ENCODE assay signal across 35 cellular contexts in the genomic region with DNA sequence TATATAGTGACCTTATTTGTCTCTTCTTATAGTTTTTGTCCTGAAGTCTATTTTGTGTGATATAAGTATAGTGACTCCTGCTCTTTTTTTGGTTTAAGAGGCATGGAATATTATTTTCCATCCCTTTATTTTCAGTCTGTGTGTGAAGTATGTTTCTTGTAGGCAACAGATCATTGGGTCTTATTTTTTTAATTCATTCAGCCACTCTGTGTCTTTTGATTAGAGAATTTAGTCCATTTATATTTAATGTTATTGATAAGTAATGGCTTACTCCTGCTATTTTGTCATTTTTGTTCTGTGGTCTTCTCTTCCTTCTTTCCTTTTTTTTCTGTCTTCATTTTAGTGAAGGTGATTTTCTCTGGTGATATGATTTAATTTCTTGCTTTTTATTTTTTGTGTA. TPM values are rescaled to one million over a fixed set of nuclear protein-coding genes. Genes with fewer than 3 reads are reported as not detected.
DNase-seq lines count a peak whose midpoint lies in the region; ATAC-seq, FAIRE-seq and TF ChIP-seq lines count a peak whose summit lies in the region.
"Had no signal": no experiment of that assay in that cellular context is flagged by ENCODE, and none has a peak within 500 bp of the region (broad histone marks: within the 10 kb centered on the region; RNA-seq: fewer than 3 reads in every experiment).

No MANE protein-coding gene starts in this region.

- SMC1A ChIA-PET in GM12878 (lab: Charles Lee; ENCODE audit: uncharacterized antibody, unreplicated experiment) = interaction anchor here (1.4 to 8.2 kb wide), 3 partner anchors 9 to 61 kb away, joined by 3 to 150 read pairs (median 8); no protein-coding TSS in a partner anchor

- intact Hi-C loops in HCT116 (cut with micrococcal nuclease) = no loop called here
- intact Hi-C loops in GM12878 (cut with micrococcal nuclease; ENCODE audit: unreplicated experiment) = no loop called here
- intact Hi-C loops in K562 (cut with micrococcal nuclease) = no loop called here
- intact Hi-C loops in A673 (cut with micrococcal nuclease; ENCODE audit: unreplicated experiment) = no loop called here

- CTCF ChIA-PET in HCT116 (lab: Charles Lee) = no interaction called here
- CTCF ChIA-PET in HEK293 (lab: Yijun Ruan, JAX) = interaction anchor here (0.6 kb wide), 1 partner anchor 180 kb away, joined by 3 read pairs; no protein-coding TSS in a partner anchor
- CTCF ChIA-PET in GM12878 (lab: Yijun Ruan, JAX) = interaction anchor here (0.6 to 19.2 kb wide), 3 partner anchors 14 to 361 kb away, joined by 3 to 326 read pairs (median 114); no protein-coding TSS in a partner anchor
- CTCF ChIA-PET in K562 (lab: Yijun Ruan, JAX; ENCODE audit: low intra/inter-chr PET ratio) = no interaction called here
- CTCF ChIA-PET in A673 (lab: Charles Lee) = no interaction called here

- H3K27ac ChIP-seq in HCT116 (ENCODE audit: low read depth, low read length) (no peak overlapping the region), HEK293 (ENCODE audit: extremely low read depth, low read depth, low read length) (no peak overlapping the region), GM12878 (ENCODE audit: control insufficient read depth, insufficient read depth) (no peak overlapping the region), K562 (ENCODE audit: extremely low read depth, low read depth, low read length) (no peak overlapping the region), A673 (ENCODE audit: low read depth, low read length, poor library complexity, severe bottlenecking) (no peak overlapping the region)
- H3K27ac ChIP-seq: 22Rv1; A549; BLaER1; BLaER1 treated with 17β-estradiol and CSF1 and Interleukin-3, amounts not matched to agents 10 nM and 100 nM; C4-2B had no signal

- H3K27me3 ChIP-seq in HCT116 (ENCODE audit: insufficient read depth, low read length) = no peaks in the 10 kb centered on the region
- no peaks in the 10 kb centered on the region for H3K27me3 ChIP-seq in GM12878 (replicated peaks in 1 of 2; ENCODE audit: control insufficient read depth in 2 of 2, insufficient read depth in 2 of 2, low read length in 1 of 2)
- H3K27me3 ChIP-seq in K562 (ENCODE audit: control insufficient read depth in 2 of 2, insufficient read depth in 2 of 2, low read length in 2 of 2) = no peaks in the 10 kb centered on the region; a peak in 1 of 5 replicates
- H3K27me3 ChIP-seq in A673 (replicated peaks; ENCODE audit: insufficient read depth, low read depth, low read length, poor library complexity) = no peaks in the 10 kb centered on the region
- H3K27me3 ChIP-seq: BLaER1; BLaER1 treated with 17β-estradiol and CSF1 and Interleukin-3, amounts not matched to agents 10 nM and 100 nM had no signal

- no peaks in the 10 kb centered on the region for H3K36me3 ChIP-seq in HCT116 (ENCODE audit: control insufficient read depth in 1 of 2, insufficient read depth in 2 of 2, low read length in 2 of 2)
- no peaks in the 10 kb centered on the region for H3K36me3 ChIP-seq in HEK293 (ENCODE audit: control insufficient read depth in 2 of 2, insufficient read depth in 1 of 2, low read length in 2 of 2)
- H3K36me3 ChIP-seq in GM12878 (ENCODE audit: control insufficient read depth in 2 of 2, insufficient read depth in 2 of 2, low read length in 1 of 2) = no peaks in the 10 kb centered on the region
- no peaks in the 10 kb centered on the region for H3K36me3 ChIP-seq in K562 (ENCODE audit: control insufficient read depth, insufficient read depth, low read length)
- H3K36me3 ChIP-seq in A673 (ENCODE audit: insufficient read depth, low read length, poor library complexity, severe bottlenecking) = no peaks in the 10 kb centered on the region
- H3K36me3 ChIP-seq: BE2C, BLaER1 had no signal

- in situ Hi-C loops in GM12878 (cut with MboI) = no loop called here
- in situ Hi-C loops in K562 (cut with MboI) = loop anchor here (10.0 kb wide), 1 partner anchor 258 kb away; no protein-coding TSS in a partner anchor

- TF ChIP-seq EP300 in GM12878 (IDR thresholded peaks at IDR 0.05; ENCODE audit: borderline replicate concordance in 1 of 2, control insufficient read depth in 1 of 2, low read depth in 2 of 2, low read length in 2 of 2) (no peak), K562 (IDR thresholded peaks at IDR 0.05; ENCODE audit: low read length) (no peak)

- H3K9me1 ChIP-seq in K562 (ENCODE audit: control insufficient read depth, insufficient read depth, low read length) = no peaks in the 10 kb centered on the region

- H3K9me3 ChIP-seq in HCT116 (ENCODE audit: control insufficient read depth in 1 of 2, insufficient read depth in 1 of 2, low read depth in 1 of 2, low read length in 2 of 2) = peaks cover 4 to 13% of the 10 kb centered on the region in 2 experiments; a peak in 2 of 4 replicates
- no peaks in the 10 kb centered on the region for H3K9me3 ChIP-seq in HEK293 (ENCODE audit: control insufficient read depth, insufficient read depth, low read depth, low read length)
- H3K9me3 ChIP-seq in GM12878 (replicated peaks; ENCODE audit: control insufficient read depth, insufficient read depth, low read length) = no peaks in the 10 kb centered on the region; the same call in 1 of the 3 replicates
- H3K9me3 ChIP-seq in K562 (replicated peaks; ENCODE audit: control insufficient read depth, insufficient read depth, low read depth, low read length) = no peaks in the 10 kb centered on the region
- peaks cover 15% of the 10 kb centered on the region for H3K9me3 ChIP-seq in A673 (ENCODE audit: low read depth, low read length, poor library complexity, severe bottlenecking)
- H3K9me3 ChIP-seq: BE2C had no signal

- H3K4me3 ChIP-seq in HCT116 (replicated peaks in 1 of 2; ENCODE audit: low read depth in 1 of 2, low read length in 2 of 2) (no peak overlapping the region), HEK293 (ENCODE audit: low read depth, low read length) (no peak overlapping the region), GM12878 (no peak overlapping the region), K562 (no peak overlapping the region), A673 (ENCODE audit: low read depth, low read length, poor library complexity, severe bottlenecking) (no peak overlapping the region)
- H3K4me3 ChIP-seq: A549; BLaER1; BLaER1 treated with 17β-estradiol and CSF1 and Interleukin-3, amounts not matched to agents 10 nM and 100 nM had no signal

- no peak for TF ChIP-seq POLR2A in HCT116 (IDR thresholded peaks at IDR 0.05; ENCODE audit: borderline replicate concordance, extremely low read depth, insufficient read depth, insufficient read length)
- TF ChIP-seq POLR2A in GM12878 (IDR thresholded peaks at IDR 0.05; ENCODE audit: low read depth, low read length) = no peak
- TF ChIP-seq POLR2A in K562 (conservative IDR thresholded peaks at IDR 0.05) = no peak

- FAIRE-seq in GM12878 (lab: Jason Lieb, UNC) (no peak), K562 (lab: Jason Lieb, UNC) (no peak)
- FAIRE-seq: A204.1, A549, D721Med had no signal

- H3K9me2 ChIP-seq in HCT116 (ENCODE audit: insufficient read depth) = no peaks in the 10 kb centered on the region

- H2AFZ ChIP-seq in HCT116 (ENCODE audit: low read depth, low read length, poor library complexity, severe bottlenecking) (no peak overlapping the region), GM12878 (ENCODE audit: control insufficient read depth, low read depth, low read length) (no peak overlapping the region), K562 (ENCODE audit: low read depth, low read length) (no peak overlapping the region)

- TF ChIP-seq CTCF in HCT116 (IDR thresholded peaks at IDR 0.05 in 2 of 3, conservative IDR thresholded peaks at IDR 0.05 in 1 of 3; ENCODE audit: borderline replicate concordance in 1 of 3, insufficient read depth in 1 of 3, low read depth in 2 of 3, low read length in 2 of 3) (no peak), HEK293 (tag by site-specific recombination; IDR thresholded peaks at IDR 0.05) (no peak), GM12878 (IDR thresholded peaks at IDR 0.05 in 2 of 3, conservative IDR thresholded peaks at IDR 0.05 in 1 of 3; ENCODE audit: control insufficient read depth in 2 of 3, extremely low read depth in 1 of 3, insufficient read depth in 1 of 3, low read depth in 3 of 3, low read length in 3 of 3) (no peak), K562 (IDR thresholded peaks at IDR 0.05 in 2 of 3, conservative IDR thresholded peaks at IDR 0.05 in 1 of 3; ENCODE audit: insufficient read depth in 2 of 3, low read depth in 1 of 3, low read length in 3 of 3) (no peak), A673 (conservative IDR thresholded peaks at IDR 0.05; ENCODE audit: low read depth, low read length) (no peak)

- TF ChIP-seq RAD21 in HCT116 (IDR thresholded peaks at IDR 0.05; ENCODE audit: low read depth) (no peak), GM12878 (IDR thresholded peaks at IDR 0.05; ENCODE audit: insufficient read depth, low read depth, low read length) (no peak), K562 (CRISPR knock-in tag; conservative IDR thresholded peaks at IDR 0.05 in 1 of 2, IDR thresholded peaks at IDR 0.05 in 1 of 2) (no peak)

- RAD21 ChIA-PET in HCT116 (lab: Charles Lee; ENCODE audit: low non-redundant PET in 1 of 2, low total read pairs in 2 of 2, uncharacterized antibody in 2 of 2, unreplicated experiment in 2 of 2) = no interaction called here
- RAD21 ChIA-PET in GM12878 (lab: Charles Lee; ENCODE audit: unreplicated experiment) = interaction anchor here (0.6 kb wide), 1 partner anchor 20 kb away, joined by 5 read pairs; no protein-coding TSS in a partner anchor

- H3K4me1 ChIP-seq in HCT116 (ENCODE audit: control insufficient read depth in 1 of 2, insufficient read depth in 2 of 2, low read length in 2 of 2) (no peaks in the 10 kb centered on the region), HEK293 (ENCODE audit: control insufficient read depth, insufficient read depth, low read length) (no peaks in the 10 kb centered on the region), GM12878 (ENCODE audit: control insufficient read depth, insufficient read depth, low read length) (peaks cover 26% of the 10 kb centered on the region), K562 (replicated peaks in 1 of 2; ENCODE audit: control insufficient read depth in 2 of 2, insufficient read depth in 2 of 2, low read length in 2 of 2) (no peaks in the 10 kb centered on the region), A673 (ENCODE audit: insufficient read depth, low read length, poor library complexity, severe bottlenecking) (no peaks in the 10 kb centered on the region)
- H3K4me1 ChIP-seq: A549, BE2C, Caco-2 had no signal

- H3K4me2 ChIP-seq in HCT116 (ENCODE audit: low read length) (no peak overlapping the region), GM12878 (ENCODE audit: control insufficient read depth, insufficient read depth) (no peak overlapping the region), K562 (ENCODE audit: insufficient read depth, low read length) (no peak overlapping the region)
- H3K4me2 ChIP-seq: A549; BLaER1; BLaER1 treated with 17β-estradiol and CSF1 and Interleukin-3, amounts not matched to agents 10 nM and 100 nM had no signal

- no peak overlapping the region for H3K9ac ChIP-seq in HCT116 (ENCODE audit: low read length)
- H3K9ac ChIP-seq in GM12878 (ENCODE audit: control insufficient read depth, insufficient read depth, low read length) = no peak overlapping the region
- H3K9ac ChIP-seq in K562 (ENCODE audit: insufficient read depth in 1 of 2, low read depth in 2 of 2, low read length in 2 of 2) = no peak overlapping the region
- H3K9ac ChIP-seq: BLaER1; BLaER1 treated with 17β-estradiol and CSF1 and Interleukin-3, amounts not matched to agents 10 nM and 100 nM had no signal

- POLR2A ChIA-PET in HCT116 (lab: Charles Lee) = no interaction called here
- POLR2A ChIA-PET in HEK293 (lab: Yijun Ruan, JAX) = no interaction called here
- POLR2A ChIA-PET in GM12878 (lab: Charles Lee) = no interaction called here
- POLR2A ChIA-PET in K562 (lab: Yijun Ruan, JAX) = no interaction called here
- POLR2A ChIA-PET in A673 (lab: Charles Lee; ENCODE audit: low non-redundant PET) = no interaction called here

- no peak for DNase-seq in HCT116 (ENCODE audit: low read depth, low spot score)
- no peak for DNase-seq in GM12878 (ENCODE audit: low read depth, low spot score)
- no peak for DNase-seq in K562 (ENCODE audit: extremely low read depth in 1 of 4, low spot score in 3 of 4)
- no peak for DNase-seq in anterior cingulate cortex (lab: John Stamatoyannopoulos, UW)
- no peak for DNase-seq in A673 (ENCODE audit: low spot score)
- DNase-seq in activated CD8-positive, alpha-beta memory T cell treated with anti-CD3 and anti-CD28 coated beads, Interleukin-2, amount 50 U/mL, for 4 hours = no peak
- no peak for DNase-seq in occipital lobe (lab: John Stamatoyannopoulos, UW)
- DNase-seq: 8988T; ACHN; AML-193; BE2C; C1 segment of cervical spinal cord; Caco-2; Calu3; CD4-positive, alpha-beta memory T cell; CD4-positive, alpha-beta T cell; CD4-positive, CD25-positive, alpha-beta regulatory T cell; CD8-positive, alpha-beta memory T cell; CD8-positive, alpha-beta T cell; COR-L47; DMS 273 treated with DMSO at 0.1 percent for 48 hours; DMS153; DMS53; DMS79; DMS79 treated with DMSO at 0.1 percent for 48 hours; DND-41; EL had no signal

- no peaks in the 10 kb centered on the region for H4K20me1 ChIP-seq in HCT116 (ENCODE audit: insufficient read depth)
- no peaks in the 10 kb centered on the region for H4K20me1 ChIP-seq in GM12878 (ENCODE audit: control insufficient read depth, insufficient read depth)
- H4K20me1 ChIP-seq in K562 (replicated peaks; ENCODE audit: control insufficient read depth, insufficient read depth, low read length) = no peaks in the 10 kb centered on the region
- H4K20me1 ChIP-seq: BLaER1; BLaER1 treated with 17β-estradiol and CSF1 and Interleukin-3, amounts not matched to agents 10 nM and 100 nM had no signal

- BruUV-seq in HCT116 (replicated peaks; lab: Mats Ljungman, UMichigan) = no TSS peak
- no TSS peak for BruUV-seq in GM12878 (replicated peaks; lab: Mats Ljungman, UMichigan)
- BruUV-seq in K562 (replicated peaks; lab: Mats Ljungman, UMichigan) = no TSS peak
- BruUV-seq in A673 (replicated peaks; lab: Mats Ljungman, UMichigan) = no TSS peak

- ATAC-seq in HCT116 (no peak), GM12878 (no peak), K562 (no peak)
- ATAC-seq: A549; CD8-positive, alpha-beta T cell had no signal

- H3K79me2 ChIP-seq in HCT116 (ENCODE audit: insufficient read depth, low read length) = no peaks in the 10 kb centered on the region
- peaks cover 1% of the 10 kb centered on the region for H3K79me2 ChIP-seq in GM12878 (ENCODE audit: control insufficient read depth, insufficient read depth, low read length)
- no peaks in the 10 kb centered on the region for H3K79me2 ChIP-seq in K562 (ENCODE audit: control insufficient read depth, insufficient read depth, low read length)

RNA-seq across cellular contexts. Expression of a gene that starts 51.4 kb away (rescaled TPM):
- total RNA-seq in HCT116 (2021; ENCODE audit: unreplicated experiment) (190 TPM), GM12878 (2014; rRNA removed) (21.5 and 24.0 TPM in 2 replicates), GM12878 (2014; rRNA removed; fragmentation: Illumina TruSeq; extraction: Trizol) (47.1 and 51.6 TPM in 2 replicates), GM12878 (2021) (91.7 and 97.4 TPM in 2 replicates), K562 (2014; rRNA removed) (26.0 and 26.7 TPM in 2 replicates), K562 (2014; rRNA removed; fragmentation: Illumina TruSeq; extraction: Trizol) (44.6 and 46.7 TPM in 2 replicates), K562 (2015; rRNA removed; fragmentation: Illumina TruSeq; extraction: Trizol) (38.6 and 39.6 TPM in 2 replicates), K562 (2021) (86.0 and 95.6 TPM in 2 replicates), A673 (2021) (108 and 125 TPM in 2 replicates), occipital lobe (26.2 TPM)
- 78.3 and 101 TPM in 2 replicates for polyA plus RNA-seq in HCT116 (2012)
- total RNA-seq in GM12878 (2013; cell fraction: nucleolus; rRNA removed) = 14.9 and 16.0 TPM in 2 replicates
- 41.2 TPM for polyA plus RNA-seq in GM12878 (2011; ENCODE audit: low read depth)
- polyA plus RNA-seq in GM12878 (2011; rRNA removed) (25.1 and 33.8 TPM in 2 replicates), GM12878 (2014; fragmentation: Illumina TruSeq; extraction: Trizol) (128 and 159 TPM in 2 replicates), GM12878 (2014; fragmentation: Nextera tagmentation; extraction: Ambion mirVana) (10 to 100 TPM; 36.1 to 47.6 TPM), GM12878 (2014; rRNA removed) (34.5 and 35.4 TPM in 2 replicates), GM12878 (2016; fragmentation: Nextera tagmentation; extraction: Ambion mirVana) (10 to 100 TPM; 57.0 to 59.9 TPM), K562 (2011; rRNA removed) (17.3 and 26.4 TPM in 2 replicates), K562 (2014; fragmentation: Illumina TruSeq; extraction: Trizol) (101 and 127 TPM in 2 replicates), K562 (2014; fragmentation: Nextera tagmentation; extraction: Ambion mirVana) (10 to 100 TPM; 29.2 to 38.2 TPM), K562 (2014; rRNA removed) (40.9 and 50.4 TPM in 2 replicates)
- polyA plus RNA-seq in GM12878 (2011; cell fraction: cytosol; rRNA removed) = 13.6 and 19.6 TPM in 2 replicates
- 20.3 and 33.7 TPM in 2 replicates for polyA plus RNA-seq in GM12878 (2011; cell fraction: nucleus; rRNA removed)
- polyA plus RNA-seq in GM12878 (2012) = 53.5 and 59.9 TPM in 2 replicates
- 13.7 and 17.7 TPM in 2 replicates for polyA minus RNA-seq in GM12878 (2011; rRNA and poly(A)+ RNA removed)
- polyA minus RNA-seq in GM12878 (2011; cell fraction: cytosol; rRNA and poly(A)+ RNA removed) = 24.7 and 26.9 TPM in 2 replicates
- 8.0 and 13.6 TPM in 2 replicates for polyA minus RNA-seq in GM12878 (2011; cell fraction: nucleus; rRNA and poly(A)+ RNA removed)
- total RNA-seq in K562 (2011; cell fraction: chromatin; rRNA removed; ENCODE audit: low replicate concordance) = 9.4 and 30.0 TPM in 2 replicates
- total RNA-seq in K562 (2011; cell fraction: nucleolus; rRNA removed) = 7.2 and 9.3 TPM in 2 replicates
- total RNA-seq in K562 (2011; cell fraction: nucleoplasm; rRNA removed) = 10.3 and 14.0 TPM in 2 replicates
- polyA plus RNA-seq in K562 (2011; cell fraction: cytosol; rRNA removed) = 6.0 and 13.1 TPM in 2 replicates
- polyA plus RNA-seq in K562 (2011; cell fraction: nucleus; rRNA removed) = 16.4 and 19.7 TPM in 2 replicates
- polyA plus RNA-seq in K562 (2012) = 68.8 and 90.2 TPM in 2 replicates
- 30.9 and 35.0 TPM in 2 replicates for polyA minus RNA-seq in K562 (2011; rRNA and poly(A)+ RNA removed)
- polyA minus RNA-seq in K562 (2011; cell fraction: cytosol; rRNA and poly(A)+ RNA removed) = 43.7 and 44.8 TPM in 2 replicates
- polyA minus RNA-seq in K562 (2011; cell fraction: nucleus; rRNA and poly(A)+ RNA removed) = 9.3 and 13.1 TPM in 2 replicates

Comparison
In these comparisons a context has a peak if more than half of its experiments do, and no peak if none do; other contexts are left out.
1. CTCF ChIA-PET loops: an anchor here in HEK293 (0.6 kb wide) and GM12878 (0.6 to 19.2 kb wide); none called in HCT116, K562 and A673.